8 cellular contexts compared by ENCODE assay signal in genomic region chr15:31264534-31265089, GRCh38.
DNase-seq lines count a peak whose midpoint lies in the region; ATAC-seq and TF ChIP-seq lines count a peak whose summit lies in the region.

No MANE protein-coding gene starts in this region.

- ATAC-seq in GM18520 (IDR thresholded peaks at IDR 0.05; ENCODE audit: unreplicated experiment): no peak

- DNase-seq in D341Med (ENCODE audit: low spot score) (peak; percentile 31), coronary artery (ENCODE audit: low spot score) (peak; percentile 64), progenitor cell of endocrine pancreas (ENCODE audit: low spot score, unreplicated experiment) (no peak), H4 (ENCODE audit: low spot score) (no peak), dermis blood vessel endothelial cell (no peak)

- H3K27ac Mint-ChIP-seq in progenitor cell of endocrine pancreas: no peak overlapping the region

- H3K9ac ChIP-seq in OCI-LY1 (ENCODE audit: low read length): peak overlapping the region; percentile 73

- H3K27me3 Mint-ChIP-seq in progenitor cell of endocrine pancreas: peaks cover 3% of the 10 kb centered on the region

- H3K9me3 Mint-ChIP-seq in progenitor cell of endocrine pancreas (ENCODE audit: low read depth): no peaks in the 10 kb centered on the region

- peak overlapping the region; percentile 100 for H3K27ac ChIP-seq in OCI-LY1 (ENCODE audit: low read depth, low read length, poor library complexity, severe bottlenecking)
- H3K27ac ChIP-seq in coronary artery: peak overlapping the region in 1 of 2 donors; percentile 80
- H3K27ac ChIP-seq in neutrophil: peak overlapping the region; percentile 100

- no peak overlapping the region for H2AFZ ChIP-seq in OCI-LY1 (ENCODE audit: low read length)

- no peaks in the 10 kb centered on the region for H3K9me2 ChIP-seq in OCI-LY1 (ENCODE audit: low read depth, low read length)

- TF ChIP-seq CTCF in OCI-LY1 (IDR thresholded peaks at IDR 0.05; ENCODE audit: low read length) (no peak), coronary artery (IDR thresholded peaks at IDR 0.05) (no peak), neutrophil (IDR thresholded peaks at IDR 0.05) (no peak), progenitor cell of endocrine pancreas (IDR thresholded peaks at IDR 0.05; ENCODE audit: unreplicated experiment) (no peak)

- peak overlapping the region; percentile 54 for H3K4me2 ChIP-seq in OCI-LY1 (ENCODE audit: low read length)

- no peaks in the 10 kb centered on the region for H4K20me1 ChIP-seq in OCI-LY1 (ENCODE audit: insufficient read depth, low read length)

- H3K4me1 Mint-ChIP-seq in progenitor cell of endocrine pancreas (ENCODE audit: low read depth): peaks cover 10% of the 10 kb centered on the region

- peaks cover 100% of the 10 kb centered on the region for H3K4me1 ChIP-seq in OCI-LY1 (ENCODE audit: insufficient read depth, low read length, severe bottlenecking)
- H3K4me1 ChIP-seq in neutrophil (ENCODE audit: control insufficient read depth in 1 of 2, insufficient read depth in 1 of 2, low read depth in 1 of 2, low read length in 1 of 2): peaks cover 99 to 100% of the 10 kb centered on the region in 2 experiments

- no peaks in the 10 kb centered on the region for H3K27me3 ChIP-seq in OCI-LY1 (ENCODE audit: insufficient read depth, low read length)
- no peaks in the 10 kb centered on the region for H3K27me3 ChIP-seq in neutrophil

- H3K36me3 Mint-ChIP-seq in progenitor cell of endocrine pancreas (ENCODE audit: insufficient read depth): no peaks in the 10 kb centered on the region

- H3K79me2 ChIP-seq in OCI-LY1 (ENCODE audit: insufficient read depth, low read length): no peaks in the 10 kb centered on the region

- H3K36me3 ChIP-seq in OCI-LY1 (ENCODE audit: insufficient read depth, low read length) (no peaks in the 10 kb centered on the region), neutrophil (no peaks in the 10 kb centered on the region)

- peak overlapping the region; percentile 2 for H3K4me3 ChIP-seq in OCI-LY1 (ENCODE audit: low read depth, low read length, poor library complexity, severe bottlenecking)
- H3K4me3 ChIP-seq in coronary artery: no peak overlapping the region
- peak overlapping the region; percentile 58 to 65 for H3K4me3 ChIP-seq in neutrophil (ENCODE audit: low read depth in 1 of 2, low read length in 1 of 2)

- H3K9me3 ChIP-seq in OCI-LY1 (ENCODE audit: low read length): no peaks in the 10 kb centered on the region
- no peaks in the 10 kb centered on the region for H3K9me3 ChIP-seq in neutrophil

- H3K4me3 Mint-ChIP-seq in progenitor cell of endocrine pancreas (ENCODE audit: low read depth): no peak overlapping the region

- H3F3A ChIP-seq in OCI-LY1 (ENCODE audit: insufficient read depth, low read length): 0 out of 2 replicates have a peak, but pooled peaks cover 4% of the 10 kb centered on the region

Comparison
In these comparisons a context has a peak if more than half of its experiments do, and no peak if none do; other contexts are left out.
1. DNase-seq: peak in D341Med (single experiment) and coronary artery (single experiment); none in progenitor cell of endocrine pancreas (single experiment), H4 (single experiment) and dermis blood vessel endothelial cell (single experiment).